ENCODE assay signal across 8 cellular contexts in genomic region chr12:57941165-57941894, GRCh38. TPM values are rescaled to one million over a fixed set of nuclear protein-coding genes. Genes with fewer than 3 reads are reported as not detected.
DNase-seq lines count a peak whose midpoint lies in the region; ATAC-seq and TF ChIP-seq lines count a peak whose summit lies in the region.

TSS of gene ATP23 (plus strand) at chr12:57941567. CDS start at chr12:57941702, 135 bp downstream.

- H3K36me3 ChIP-seq in prostate gland (no peaks in the 10 kb centered on the region), urinary bladder (ENCODE audit: insufficient read depth) (peaks cover 3% of the 10 kb centered on the region)

- WGBS in prostate gland, result 0% methylated on average over 28 of the region's 55 CpGs
- under 1% methylated on average over 55 of the region's 55 CpGs for WGBS in urinary bladder

- H3K27ac ChIP-seq in prostate gland (peak within 1 kb of the TSS; percentile 77 to 84), urinary bladder (ENCODE audit: low read depth) (peak within 1 kb of the TSS; percentile 91)

- TF ChIP-seq POLR2A in prostate gland (IDR thresholded peaks at IDR 0.05), result peak; percentile 82

- H3K27me3 ChIP-seq in prostate gland (replicated peaks; ENCODE audit: insufficient read depth), result no peaks in the 10 kb centered on the region

- ATAC-seq in GM18498 (IDR thresholded peaks at IDR 0.05; ENCODE audit: unreplicated experiment), result peak; percentile 87
- ATAC-seq in HG02885 (IDR thresholded peaks at IDR 0.05; ENCODE audit: poor library complexity, unreplicated experiment), result peak; percentile 83
- peak; percentile 94 for ATAC-seq in left ventricle myocardium superior

- H3K4me3 ChIP-seq in prostate gland (peak within 1 kb of the TSS; percentile 36 to 48), urinary bladder (ENCODE audit: low read depth, low read length) (peak within 1 kb of the TSS; percentile 57)

- no peak for TF ChIP-seq CTCF in prostate gland (IDR thresholded peaks at IDR 0.05)

- H3K4me1 ChIP-seq in prostate gland (replicated peaks) (no peaks in the 10 kb centered on the region), urinary bladder (ENCODE audit: insufficient read depth) (no peaks in the 10 kb centered on the region)

- no peaks in the 10 kb centered on the region for H3K9me3 ChIP-seq in prostate gland

- DNase-seq in NCI-H1694 (lab: John Stamatoyannopoulos, UW) (peak; percentile 47), amniotic stem cell (lab: John Stamatoyannopoulos, UW) (peak; percentile 68), left ventricle myocardium superior (peak; percentile 94), prostate gland (ENCODE audit: low spot score) (peak; percentile 92)

- intact Hi-C loops in T-helper 1 cell treated with Interleukin-12 subunit alpha and Interleukin-12 subunit beta and Interleukin-4 antibody, amounts not matched to agents 30 ng/mL and 1 ng/mL, for 36 hours (cut with micrococcal nuclease), result loop anchor here (1.0 to 10.0 kb wide), 7 partner anchors 94 to 1655 kb away; partner anchors contain the start of genes EEF1AKMT3, MBD6, METTL1 and NAB2
- intact Hi-C loops in left ventricle myocardium superior (cut with micrococcal nuclease), result no loop called here
- intact Hi-C loops in prostate gland (cut with DNase I), result no loop called here

RNA-seq across cellular contexts. Expression of gene ATP23, which starts in this region (rescaled TPM):
- total RNA-seq in T-helper 1 cell treated with Interleukin-12 subunit alpha and Interleukin-12 subunit beta and Interleukin-4 antibody, amounts not matched to agents 30 ng/mL and 1 ng/mL, for 36 hours, result 8.4 and 11.2 TPM in 2 replicates
- 8.3 TPM for total RNA-seq in left ventricle myocardium superior
- 10 to 100 TPM in 1 of 2 donors, 1 to 10 TPM in 1; 8.0 to 15.0 TPM for total RNA-seq in prostate gland
- 8.8 TPM for total RNA-seq in urinary bladder
- polyA plus RNA-seq in urinary bladder, result 16.1 TPM

Comparison
In these comparisons a context has a peak if more than half of its experiments do, and no peak if none do; other contexts are left out.
1. Peak in every context shown above with its lines: DNase-seq, ATAC-seq, H3K4me3 ChIP-seq and H3K27ac ChIP-seq.